ENCODE assay signal across 12 cellular contexts in the genomic region with DNA sequence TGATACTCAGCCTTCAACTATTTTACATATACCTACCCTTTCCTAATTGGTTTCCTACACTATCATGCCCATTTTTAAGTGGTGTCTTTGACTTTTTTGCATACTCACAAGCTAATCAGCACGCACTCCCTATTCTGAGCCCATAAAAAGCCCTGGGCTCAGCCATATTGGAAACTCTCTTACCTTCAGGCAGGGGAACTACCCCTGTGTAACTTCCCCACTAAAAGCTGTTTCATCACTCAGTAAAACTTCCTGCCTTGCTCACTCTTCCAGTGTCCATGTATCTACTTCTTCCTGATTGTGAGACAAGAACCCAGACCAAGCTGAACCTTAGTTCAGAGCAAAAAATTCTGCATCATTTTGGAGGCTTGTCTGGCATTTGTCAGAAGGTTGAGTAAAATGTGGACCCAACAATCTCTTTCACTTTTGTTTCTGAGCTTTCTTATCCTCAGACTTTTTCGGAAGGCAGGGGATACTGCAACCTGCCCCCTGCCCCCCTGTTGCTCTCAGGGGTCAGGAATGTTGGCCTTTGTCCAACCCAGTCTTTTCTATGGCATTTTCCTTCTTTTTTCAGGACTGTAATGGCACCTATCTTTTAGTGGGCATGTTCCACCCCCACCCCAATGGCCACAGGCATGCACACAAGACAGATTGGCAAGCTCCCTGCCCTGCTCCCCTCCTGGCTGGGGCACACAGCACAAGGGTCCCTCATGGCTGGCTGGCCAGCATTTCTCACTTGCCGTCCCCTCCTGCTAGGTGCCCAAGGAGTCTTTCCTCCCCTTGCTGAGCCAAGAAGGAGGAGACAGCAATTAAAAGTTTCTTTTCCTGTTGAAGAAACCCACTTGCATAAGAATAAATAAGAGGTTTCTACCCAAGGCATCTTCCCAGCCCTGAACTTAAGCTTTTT. TPM values are rescaled to one million over a fixed set of nuclear protein-coding genes. Genes with fewer than 3 reads are reported as not detected.
DNase-seq lines count a peak whose midpoint lies in the region; ATAC-seq, FAIRE-seq and TF ChIP-seq lines count a peak whose summit lies in the region.
"Had no signal": no experiment of that assay in that cellular context is flagged by ENCODE, and none has a peak within 500 bp of the region (broad histone marks: within the 10 kb centered on the region; RNA-seq: fewer than 3 reads in every experiment).

No MANE protein-coding gene starts in this region.

- RAD21 ChIA-PET in GM12878 (lab: Charles Lee; ENCODE audit: unreplicated experiment): interaction anchor here (1.0 to 7.7 kb wide), 12 partner anchors 19 to 331 kb away, joined by 3 to 231 read pairs (median 5); partner anchors contain the start of gene TMEM45A

- no peak overlapping the region for H3K27ac ChIP-seq in CD8-positive, alpha-beta memory T cell (ENCODE audit: low read depth, low read length)
- peak overlapping the region; percentile 67 for H3K27ac ChIP-seq in GM12878 (ENCODE audit: control insufficient read depth, insufficient read depth)

- CTCF ChIA-PET in CD8-positive, alpha-beta memory T cell (lab: Charles Lee): no interaction called here
- CTCF ChIA-PET in GM12878 (lab: Yijun Ruan, JAX): interaction anchor here (0.6 to 10.3 kb wide), 11 partner anchors 64 to 635 kb away, joined by 3 to 462 read pairs (median 6); partner anchors contain the start of genes LNP1 and TOMM70

- intact Hi-C loops in GM12878 (cut with micrococcal nuclease; ENCODE audit: unreplicated experiment): loop anchor here (10.0 kb wide), 1 partner anchor 729 kb away; no protein-coding TSS in a partner anchor

- in situ Hi-C loops in GM12878 (cut with MboI): no loop called here

- no TSS peak for BruUV-seq in GM12878 (replicated peaks; lab: Mats Ljungman, UMichigan)

- no peaks in the 10 kb centered on the region for H4K20me1 ChIP-seq in GM12878 (ENCODE audit: control insufficient read depth, insufficient read depth)

- 0 out of 2 replicates have a peak overlapping the region, but pooled peaks have one; percentile 40 for H3K9ac ChIP-seq in GM12878 (ENCODE audit: control insufficient read depth, insufficient read depth, low read length)

- H3K36me3 ChIP-seq in CD8-positive, alpha-beta memory T cell (ENCODE audit: insufficient read depth, low read length): no peaks in the 10 kb centered on the region
- no peaks in the 10 kb centered on the region for H3K36me3 ChIP-seq in GM12878 (ENCODE audit: control insufficient read depth in 2 of 2, insufficient read depth in 2 of 2, low read length in 1 of 2)

- no peak for TF ChIP-seq POLR2A in GM12878 (IDR thresholded peaks at IDR 0.05; ENCODE audit: low read depth, low read length)

- no peak for TF ChIP-seq EP300 in GM12878 (IDR thresholded peaks at IDR 0.05; ENCODE audit: borderline replicate concordance in 1 of 2, control insufficient read depth in 1 of 2, low read depth in 2 of 2, low read length in 2 of 2)

- no peaks in the 10 kb centered on the region for H3K4me1 ChIP-seq in CD8-positive, alpha-beta memory T cell (ENCODE audit: insufficient read depth, low read length)
- H3K4me1 ChIP-seq in GM12878 (ENCODE audit: control insufficient read depth, insufficient read depth, low read length): peaks cover 10% of the 10 kb centered on the region
- H3K4me1 ChIP-seq: Caco-2 had no signal

- WGBS in GM12878 (ENCODE audit: insufficient coverage, insufficient replicate concordance, low lambda C conversion rate, missing lambda C conversion rate): 68% methylated on average over 3 of the region's 3 CpGs

- no peak overlapping the region for H3K27ac Mint-ChIP-seq in CD8-positive, alpha-beta memory T cell
- H3K27ac Mint-ChIP-seq: naive thymus-derived CD8-positive, alpha-beta T cell had no signal

- TF ChIP-seq RAD21 in GM12878 (IDR thresholded peaks at IDR 0.05; ENCODE audit: insufficient read depth, low read depth, low read length): no peak

- peaks cover 0 to 2% of the 10 kb centered on the region in 2 donors for H3K27me3 Mint-ChIP-seq in CD8-positive, alpha-beta memory T cell

- peaks cover 10 to 17% (median 13%) of the 10 kb centered on the region in 5 donors for H3K9me3 Mint-ChIP-seq in CD8-positive, alpha-beta memory T cell

- H2AFZ ChIP-seq in GM12878 (ENCODE audit: control insufficient read depth, low read depth, low read length): peak overlapping the region; percentile 98

- POLR2A ChIA-PET in CD8-positive, alpha-beta memory T cell (lab: Charles Lee): no interaction called here
- POLR2A ChIA-PET in GM12878 (lab: Charles Lee): interaction anchor here (0.6 to 1.3 kb wide), 3 partner anchors 26 to 169 kb away, joined by 3 to 4 read pairs (median 3); partner anchors contain the start of gene TMEM45A

- no peaks in the 10 kb centered on the region for H3K27me3 ChIP-seq in CD8-positive, alpha-beta memory T cell (ENCODE audit: insufficient read depth, low read length, poor library complexity, severe bottlenecking)
- H3K27me3 ChIP-seq in GM12878 (replicated peaks in 1 of 2; ENCODE audit: control insufficient read depth in 2 of 2, insufficient read depth in 2 of 2, low read length in 1 of 2): no peaks in the 10 kb centered on the region

- peak overlapping the region in 4 of 7 donors; percentile 16 to 77 (median 28) for H3K4me3 Mint-ChIP-seq in CD8-positive, alpha-beta memory T cell
- H3K4me3 Mint-ChIP-seq: naive thymus-derived CD8-positive, alpha-beta T cell had no signal

- peaks cover 0 to 21% (median 2%) of the 10 kb centered on the region in 3 donors for H3K36me3 Mint-ChIP-seq in CD8-positive, alpha-beta memory T cell

- no peaks in the 10 kb centered on the region for H3K9me3 ChIP-seq in CD8-positive, alpha-beta memory T cell (ENCODE audit: low read length)
- peaks cover 15% of the 10 kb centered on the region; the same call in 2 of the 3 replicates for H3K9me3 ChIP-seq in GM12878 (replicated peaks; ENCODE audit: control insufficient read depth, insufficient read depth, low read length)

- no peaks in the 10 kb centered on the region for H3K79me2 ChIP-seq in GM12878 (ENCODE audit: control insufficient read depth, insufficient read depth, low read length)

- ATAC-seq in GM19035 (IDR thresholded peaks at IDR 0.05; ENCODE audit: unreplicated experiment) (peak; percentile 52), HG03342 (IDR thresholded peaks at IDR 0.05; ENCODE audit: unreplicated experiment) (peak; percentile 42), GM12878 (peak; percentile 64), HG03439 (IDR thresholded peaks at IDR 0.05; ENCODE audit: unreplicated experiment) (no peak), esophagus mucosa (no peak)
- ATAC-seq: naive thymus-derived CD8-positive, alpha-beta T cell had no signal

- peak overlapping the region; percentile 79 for H3K4me2 ChIP-seq in GM12878 (ENCODE audit: control insufficient read depth, insufficient read depth)

- no peak for DNase-seq in CD8-positive, alpha-beta memory T cell
- DNase-seq in GM12878 (ENCODE audit: low read depth, low spot score): peak; percentile 35
- no peak for DNase-seq in NCI-H510A treated with DMSO at 0.1 percent for 48 hours (lab: John Stamatoyannopoulos, UW)
- no peak for DNase-seq in NCI-H1436 (lab: John Stamatoyannopoulos, UW)
- DNase-seq: Caco-2; naive thymus-derived CD8-positive, alpha-beta T cell; stimulated activated CD4-positive, alpha-beta T cell treated with anti-CD3 and anti-CD28 coated beads, Interleukin-15, amount 100 ng/mL, for 24 hours; stimulated activated naive CD4-positive, alpha-beta T cell had no signal

- H3K4me1 Mint-ChIP-seq in CD8-positive, alpha-beta memory T cell: peaks cover 6 to 12% (median 9%) of the 10 kb centered on the region in 3 donors

- SMC1A ChIA-PET in GM12878 (lab: Charles Lee; ENCODE audit: uncharacterized antibody, unreplicated experiment): interaction anchor here (0.6 to 10.6 kb wide), 24 partner anchors 11 to 331 kb away, joined by 3 to 279 read pairs (median 4); partner anchors contain the start of genes LNP1, TMEM45A and TOMM70

- no peak for TF ChIP-seq CTCF in GM12878 (IDR thresholded peaks at IDR 0.05 in 2 of 3, conservative IDR thresholded peaks at IDR 0.05 in 1 of 3; ENCODE audit: control insufficient read depth in 2 of 3, extremely low read depth in 1 of 3, insufficient read depth in 1 of 3, low read depth in 3 of 3, low read length in 3 of 3)

- H3K4me3 ChIP-seq in CD8-positive, alpha-beta memory T cell (ENCODE audit: low read length): no peak overlapping the region
- H3K4me3 ChIP-seq in GM12878: 0 out of 2 replicates have a peak overlapping the region, but pooled peaks have one; percentile 3

- FAIRE-seq in GM12878 (lab: Jason Lieb, UNC): no peak

TF ChIP-seq in GM12878, 131 proteins besides CTCF, POLR2A, EP300 and RAD21 (continues in another document):
- TF ChIP-seq NR2F1 (conservative IDR thresholded peaks at IDR 0.05): peak; percentile 26; the same call in 1 of the 2 replicates
- peak; percentile 77; the same call in 1 of the 2 replicates for TF ChIP-seq CBX5 (IDR thresholded peaks at IDR 0.05; ENCODE audit: low read depth)
- TF ChIP-seq IKZF2 (IDR thresholded peaks at IDR 0.05): 0 out of 4 replicates have a peak, but pooled peaks of 1 of the 2 experiments have one; percentile 9
- 0 out of 2 replicates have a peak, but pooled peaks have one; percentile 5 for TF ChIP-seq TAF1 (IDR thresholded peaks at IDR 0.05; ENCODE audit: borderline replicate concordance, low read depth, low read length)

RNA-seq across cellular contexts. Expression of gene TMEM45A, which starts 26.3 kb away (rescaled TPM):
- under 1 TPM; 0.44 to 0.50 TPM for total RNA-seq in CD8-positive, alpha-beta memory T cell
- polyA plus RNA-seq in CD8-positive, alpha-beta memory T cell: not detected
- 3.2 and 5.2 TPM in 2 replicates for total RNA-seq in GM12878 (2013; cell fraction: nucleolus; rRNA removed)
- 0.34 and 1.0 TPM in 2 replicates for total RNA-seq in GM12878 (2014; rRNA removed)
- 0.72 and 0.78 TPM in 2 replicates for total RNA-seq in GM12878 (2014; rRNA removed; fragmentation: Illumina TruSeq; extraction: Trizol)
- 0.90 and 1.0 TPM in 2 replicates for total RNA-seq in GM12878 (2021)
- polyA plus RNA-seq in GM12878 (2011; ENCODE audit: low read depth): 8.7 TPM
- polyA plus RNA-seq in GM12878 (2011; rRNA removed): 5.3 and 10.0 TPM in 2 replicates
- polyA plus RNA-seq in GM12878 (2011; cell fraction: cytosol; rRNA removed): 1.7 and 2.9 TPM in 2 replicates
- 1.1 and 1.9 TPM in 2 replicates for polyA plus RNA-seq in GM12878 (2011; cell fraction: nucleus; rRNA removed)
- 8.8 and 10.4 TPM in 2 replicates for polyA plus RNA-seq in GM12878 (2012)
- polyA plus RNA-seq in GM12878 (2014; fragmentation: Illumina TruSeq; extraction: Trizol): 0.62 and 0.95 TPM in 2 replicates
- polyA plus RNA-seq in GM12878 (2014; fragmentation: Nextera tagmentation; extraction: Ambion mirVana): 1 to 10 TPM; 2.5 to 3.0 TPM
- polyA plus RNA-seq in GM12878 (2014; rRNA removed): 0.66 and 0.96 TPM in 2 replicates
- polyA plus RNA-seq in GM12878 (2016; fragmentation: Nextera tagmentation; extraction: Ambion mirVana): under 1 TPM; 0.60 to 0.77 TPM
- 3.5 and 4.6 TPM in 2 replicates for polyA minus RNA-seq in GM12878 (2011; rRNA and poly(A)+ RNA removed)
- polyA minus RNA-seq in GM12878 (2011; cell fraction: cytosol; rRNA and poly(A)+ RNA removed): 1.1 TPM in 1 of 2 replicates, not detected in the other
- polyA minus RNA-seq in GM12878 (2011; cell fraction: nucleus; rRNA and poly(A)+ RNA removed): 0.36 and 0.96 TPM in 2 replicates
- total RNA-seq in esophagus mucosa: 13.6 TPM
- polyA plus RNA-seq: naive thymus-derived CD8-positive, alpha-beta T cell had no signal

Comparison
In these comparisons a context has a peak if more than half of its experiments do, and no peak if none do; other contexts are left out.
1. ATAC-seq: peak in GM19035 (single experiment), HG03342 (single experiment) and GM12878 (single experiment); none in HG03439 (single experiment) and esophagus mucosa (single experiment).